In the genomic region with DNA sequence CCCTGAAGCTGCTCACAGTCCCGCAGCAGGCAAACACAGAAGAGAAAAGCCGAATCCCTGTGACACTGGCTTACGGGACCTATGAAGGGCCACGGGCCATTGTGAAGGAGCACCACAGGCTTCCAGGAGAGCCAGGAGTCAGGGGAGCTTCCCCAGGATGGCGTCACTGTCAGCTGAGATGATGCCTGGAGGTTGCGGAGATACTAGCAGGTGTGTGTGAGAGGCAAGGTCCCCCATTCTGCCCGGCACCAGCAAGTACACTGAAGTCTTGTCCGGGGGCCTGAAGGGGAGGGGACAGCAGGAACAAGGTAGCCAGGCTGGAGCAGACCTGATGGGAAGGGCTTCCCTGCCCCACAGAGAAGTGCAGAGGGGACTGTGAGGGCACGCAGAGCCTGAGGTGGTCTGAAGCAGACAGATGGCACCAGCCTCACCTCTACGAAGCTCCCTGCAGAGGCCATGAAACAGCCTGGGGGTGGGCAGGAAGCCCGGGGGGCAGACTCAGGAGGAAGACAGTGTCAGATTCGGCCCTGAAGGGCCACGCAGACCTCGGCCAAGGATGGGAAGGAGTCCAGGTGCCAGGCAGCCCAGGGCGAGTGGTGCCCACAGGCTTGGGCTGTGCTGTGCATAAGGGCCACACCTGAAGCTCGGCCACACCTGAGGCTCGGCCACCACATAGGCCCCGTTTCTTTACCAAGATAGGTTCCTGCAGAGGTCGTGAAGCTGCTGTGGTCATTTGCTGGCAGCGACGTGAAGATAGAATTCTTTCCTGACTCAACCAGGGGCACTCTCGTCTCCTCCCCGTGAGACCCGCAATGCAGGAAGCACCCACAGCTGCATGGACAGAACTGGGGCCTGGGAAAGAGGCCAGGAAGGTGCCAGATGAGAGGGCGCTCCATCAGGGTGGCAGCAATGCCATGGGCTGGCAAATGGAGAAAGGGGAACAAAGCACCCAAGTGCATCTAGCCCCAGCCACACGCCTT, we compare ENCODE assay signal across 31 cellular contexts. TPM values are rescaled to one million over a fixed set of nuclear protein-coding genes. Genes with fewer than 3 reads are reported as not detected.
"Had no signal": no experiment of that assay in that cellular context is flagged by ENCODE, and none has a peak within 500 bp of the region (broad histone marks: within the 10 kb centered on the region; RNA-seq: fewer than 3 reads in every experiment).

No MANE protein-coding gene starts in this region.

- H3K4me2 ChIP-seq: KMS-11, SK-N-SH had no signal

- H3K4me1 ChIP-seq: Peyer's patch, SJCRH30 had no signal

- H3K4me1 Mint-ChIP-seq: activated B cell treated with CpG ODN at 0.5 μM for 24 hours had no signal

- H3K27ac Mint-ChIP-seq: activated B cell treated with CpG ODN at 0.5 μM for 24 hours; activated CD4-positive, alpha-beta T cell treated with anti-CD3 and anti-CD28 coated beads, Interleukin-2, amount 10 ng/mL, durations not matched to agents 24 days and 14 days; activated CD8-positive, alpha-beta memory T cell treated with anti-CD3 and anti-CD28 coated beads, Interleukin-2, amount 10 ng/mL, durations not matched to agents 7 days and 5 days; activated naive CD4-positive, alpha-beta T cell treated with anti-CD3 and anti-CD28 coated beads, Interleukin-2, amount 50 U/mL, for 24 hours; activated T-cell treated with anti-CD3 and anti-CD28 coated beads, Interleukin-2, amount 50 U/mL, for 24 hours; activated T-helper 1 cell treated with anti-CD3 and anti-CD28 coated beads, Interleukin-12 subunit alpha, Interleukin-12 subunit beta, Interleukin-2, Interleukin-4 antibody, amounts not matched to agents 30 ng/mL and 10 ng/mL and 1 ng/mL, durations not matched to agents 14 hours and 24 hours and 36 hours had no signal

- H3K27me3 Mint-ChIP-seq: activated naive CD4-positive, alpha-beta T cell treated with anti-CD3 and anti-CD28 coated beads, Interleukin-2, amount 50 U/mL, for 24 hours; activated T-cell treated with anti-CD3 and anti-CD28 coated beads, Interleukin-2, amount 50 U/mL, for 24 hours had no signal

- H3K9me3 Mint-ChIP-seq: activated B cell treated with CpG ODN at 0.5 μM for 24 hours; activated CD4-positive, alpha-beta T cell treated with anti-CD3 and anti-CD28 coated beads, Interleukin-2, amount 10 ng/mL, durations not matched to agents 24 days and 14 days; activated naive CD4-positive, alpha-beta T cell treated with anti-CD3 and anti-CD28 coated beads, Interleukin-2, amount 50 U/mL, for 24 hours; activated T-cell treated with anti-CD3 and anti-CD28 coated beads, Interleukin-2, amount 50 U/mL, for 24 hours; activated T-helper 1 cell treated with anti-CD3 and anti-CD28 coated beads, Interleukin-12 subunit alpha, Interleukin-12 subunit beta, Interleukin-2, Interleukin-4 antibody, amounts not matched to agents 30 ng/mL and 10 ng/mL and 1 ng/mL, durations not matched to agents 14 hours and 24 hours and 36 hours; IgD-negative memory B cell had no signal

- H3K9ac ChIP-seq: KMS-11, SK-N-SH had no signal

- H3K36me3 Mint-ChIP-seq: activated CD8-positive, alpha-beta memory T cell treated with anti-CD3 and anti-CD28 coated beads, Interleukin-2, amount 10 ng/mL, durations not matched to agents 7 days and 5 days; activated naive CD4-positive, alpha-beta T cell treated with anti-CD3 and anti-CD28 coated beads, Interleukin-2, amount 50 U/mL, for 24 hours; IgD-negative memory B cell had no signal

- H3K4me3 ChIP-seq: cardiac muscle cell, Peyer's patch, SJCRH30 had no signal

- ATAC-seq: activated CD8-positive, alpha-beta memory T cell treated with anti-CD3 and anti-CD28 coated beads, Interleukin-2, amount 10 ng/mL, durations not matched to agents 7 days and 5 days had no signal

- H3K9me3 ChIP-seq: Peyer's patch, SJCRH30 had no signal

- H3K27ac ChIP-seq: brain microvascular endothelial cell, cardiac muscle cell, KMS-11, Peyer's patch, RWPE1, SJCRH30 had no signal

- H3K27me3 ChIP-seq: cardiac muscle cell, Peyer's patch had no signal

- H3K4me3 Mint-ChIP-seq: activated B cell treated with CpG ODN at 0.5 μM for 24 hours; activated CD4-positive, alpha-beta T cell treated with anti-CD3 and anti-CD28 coated beads, Interleukin-2, amount 10 ng/mL, durations not matched to agents 24 days and 14 days; activated CD8-positive, alpha-beta memory T cell treated with anti-CD3 and anti-CD28 coated beads, Interleukin-2, amount 10 ng/mL, durations not matched to agents 7 days and 5 days; activated naive CD4-positive, alpha-beta T cell treated with anti-CD3 and anti-CD28 coated beads, Interleukin-2, amount 50 U/mL, for 24 hours; activated T-cell treated with anti-CD3 and anti-CD28 coated beads, Interleukin-2, amount 50 U/mL, for 24 hours; activated T-helper 1 cell treated with anti-CD3 and anti-CD28 coated beads, Interleukin-12 subunit alpha, Interleukin-12 subunit beta, Interleukin-2, Interleukin-4 antibody, amounts not matched to agents 30 ng/mL and 10 ng/mL and 1 ng/mL, durations not matched to agents 14 hours and 24 hours and 36 hours; IgD-negative memory B cell had no signal

- H3K36me3 ChIP-seq: brain microvascular endothelial cell, Peyer's patch, SJCRH30 had no signal

- DNase-seq: activated B cell treated with CpG ODN at 0.5 μM for 24 hours; activated CD4-positive, alpha-beta T cell treated with anti-CD3 and anti-CD28 coated beads for 1 hour; activated CD4-positive, alpha-beta T cell treated with anti-CD3 and anti-CD28 coated beads, Interleukin-2, amount 10 ng/mL, durations not matched to agents 24 days and 14 days; activated CD4-positive, alpha-beta T cell treated with anti-CD3 and anti-CD28 coated beads, Interleukin-2, amount 50 U/mL, for 48 hours; activated effector memory CD4-positive, alpha-beta T cell treated with Interleukin-2 at 50 U/mL for 16 hours; activated naive CD4-positive, alpha-beta T cell; activated T-cell treated with anti-CD3 and anti-CD28 coated beads, Interleukin-2, amount 50 U/mL, for 24 hours; amygdala; brain microvascular endothelial cell; NCI-H1092 treated with DMSO at 0.1 percent for 48 hours; NCI-H1417 treated with DMSO at 0.1 percent for 48 hours; NCI-H1694; NCI-H2029 treated with DMSO at 0.1 percent for 48 hours; NCI-H526; NCI-H82; NK-92 treated with Interleukin-12 subunit alpha and Interleukin-12 subunit beta, amount 100 ng/mL, for 24 hours; OCI-M1; Peyer's patch; Right ventricle myocardium superior; SJCRH30; SK-N-SH; SW 1271; T-helper 9 cell had no signal

RNA-seq across cellular contexts. Expression of gene TCP10L, which starts 10.1 kb away (rescaled TPM):
- total RNA-seq: activated CD8-positive, alpha-beta memory T cell treated with anti-CD3 and anti-CD28 coated beads, Interleukin-2, amount 10 ng/mL, durations not matched to agents 7 days and 5 days; MCF 10A; SJCRH30 had no signal
